In the genomic region with DNA sequence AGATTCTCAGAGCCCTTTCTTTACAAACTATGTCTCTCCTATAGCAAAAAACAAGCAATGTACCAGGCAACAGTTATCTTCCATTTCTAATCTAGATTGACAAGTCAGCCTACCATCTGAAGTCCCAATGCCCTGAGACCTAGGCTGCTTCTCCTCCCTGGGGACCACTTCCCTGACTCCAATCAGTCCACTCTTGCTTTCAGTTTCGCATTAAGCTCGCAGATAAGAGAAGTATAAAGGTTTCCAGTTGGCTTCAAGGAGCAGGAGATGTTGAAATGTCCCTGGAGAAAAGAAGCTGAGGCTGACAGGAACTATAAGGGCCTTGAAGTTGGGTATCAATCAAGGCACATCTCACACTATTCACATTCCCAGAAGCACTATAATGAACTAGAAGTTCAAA, we compare ENCODE assay signal across 8 cellular contexts. TPM values are rescaled to one million over a fixed set of nuclear protein-coding genes. Genes with fewer than 3 reads are reported as not detected.
DNase-seq lines count a peak whose midpoint lies in the region; ATAC-seq and TF ChIP-seq lines count a peak whose summit lies in the region.

No MANE protein-coding gene starts in this region.

- H3K27ac ChIP-seq in BLaER1 treated with 17β-estradiol and CSF1 and Interleukin-3, amounts not matched to agents 10 nM and 100 nM: peak overlapping the region in 9 of 11 experiments; percentile 13 to 78 (median 66); a peak in 16 of 22 replicates
- H3K27ac ChIP-seq in MM.1S (ENCODE audit: low read length): peak overlapping the region; percentile 7; the same call in 1 of the 2 replicates
- H3K27ac ChIP-seq in gastroesophageal sphincter: no peak overlapping the region

- H3K79me2 ChIP-seq in MM.1S (ENCODE audit: low read length): peaks cover 61% of the 10 kb centered on the region

- ATAC-seq in GM21381 (IDR thresholded peaks at IDR 0.05; ENCODE audit: unreplicated experiment) (peak; percentile 78), gastroesophageal sphincter (no peak), HG03439 (IDR thresholded peaks at IDR 0.05; ENCODE audit: unreplicated experiment) (no peak)

- H3K9ac ChIP-seq in BLaER1 treated with 17β-estradiol and CSF1 and Interleukin-3, amounts not matched to agents 10 nM and 100 nM: peak overlapping the region in 4 of 11 experiments; percentile 5 to 44 (median 32); a peak in 3 of 22 replicates
- H3K9ac ChIP-seq in MM.1S (ENCODE audit: low read length): no peak overlapping the region

- 20 to 94% methylated on average over 1 to 2 of the region's 2 CpGs for WGBS in gastroesophageal sphincter (ENCODE audit: low coverage in 1 of 2), 2 donors

- peaks cover 0 to 19% (median 15%) of the 10 kb centered on the region in 11 experiments; a peak in 15 of 22 replicates for H3K9me3 ChIP-seq in BLaER1 treated with 17β-estradiol and CSF1 and Interleukin-3, amounts not matched to agents 10 nM and 100 nM (replicated peaks in 1 of 11)
- H3K9me3 ChIP-seq in MM.1S (replicated peaks; ENCODE audit: insufficient read depth, low read length) (no peaks in the 10 kb centered on the region), gastroesophageal sphincter (no peaks in the 10 kb centered on the region)

- peaks cover 10 to 31% (median 19%) of the 10 kb centered on the region in 10 experiments for H3K4me1 ChIP-seq in BLaER1 treated with 17β-estradiol and CSF1 and Interleukin-3, amounts not matched to agents 10 nM and 100 nM
- H3K4me1 ChIP-seq in MM.1S (ENCODE audit: low read length): peaks cover 10% of the 10 kb centered on the region; the same call in 1 of the 2 replicates
- H3K4me1 ChIP-seq in gastroesophageal sphincter: peaks cover 0 to 25% (median 3%) of the 10 kb centered on the region in 3 donors

- no peak for TF ChIP-seq EP300 in gastroesophageal sphincter (IDR thresholded peaks at IDR 0.05)

- peak overlapping the region; percentile 32 to 80 (median 56) for H3K4me2 ChIP-seq in BLaER1 treated with 17β-estradiol and CSF1 and Interleukin-3, amounts not matched to agents 10 nM and 100 nM
- peak overlapping the region; percentile 13; the same call in 1 of the 2 replicates for H3K4me2 ChIP-seq in MM.1S (ENCODE audit: low read depth, low read length)

- DNase-seq in MM.1S: peak; percentile 27
- DNase-seq in fibroblast of villous mesenchyme (ENCODE audit: low read depth): peak; percentile 84
- DNase-seq in NCI-H748 (lab: John Stamatoyannopoulos, UW; ENCODE audit: unreplicated experiment): no peak
- no peak for DNase-seq in GM03348 (ENCODE audit: low spot score)

- H3K4me3 ChIP-seq in BLaER1 treated with 17β-estradiol and CSF1 and Interleukin-3, amounts not matched to agents 10 nM and 100 nM: no peak overlapping the region
- H3K4me3 ChIP-seq in MM.1S (ENCODE audit: low read length): no peak overlapping the region
- H3K4me3 ChIP-seq in fibroblast of villous mesenchyme (ENCODE audit: low read depth, low read length): peak overlapping the region; percentile 0
- H3K4me3 ChIP-seq in gastroesophageal sphincter: no peak overlapping the region

- TF ChIP-seq CTCF in MM.1S (IDR thresholded peaks at IDR 0.05; ENCODE audit: low read length) (no peak), fibroblast of villous mesenchyme (IDR thresholded peaks at IDR 0.05; ENCODE audit: insufficient read depth, low read depth, low read length) (no peak), gastroesophageal sphincter (IDR thresholded peaks at IDR 0.05) (no peak)

- H3F3A ChIP-seq in MM.1S (ENCODE audit: insufficient read depth, low read length): 0 out of 2 replicates have a peak, but pooled peaks cover 5% of the 10 kb centered on the region

- peaks cover 0 to 75% (median 37%) of the 10 kb centered on the region in 11 experiments; a peak in 14 of 22 replicates for H4K20me1 ChIP-seq in BLaER1 treated with 17β-estradiol and CSF1 and Interleukin-3, amounts not matched to agents 10 nM and 100 nM
- no peaks in the 10 kb centered on the region for H4K20me1 ChIP-seq in MM.1S (ENCODE audit: insufficient read depth, low read length)

- TF ChIP-seq POLR2A in gastroesophageal sphincter (IDR thresholded peaks at IDR 0.05): no peak

- peaks cover 0 to 28% (median 4%) of the 10 kb centered on the region in 11 experiments; a peak in 7 of 22 replicates for H3K36me3 ChIP-seq in BLaER1 treated with 17β-estradiol and CSF1 and Interleukin-3, amounts not matched to agents 10 nM and 100 nM
- H3K36me3 ChIP-seq in MM.1S (replicated peaks; ENCODE audit: insufficient read depth, low read length) (no peaks in the 10 kb centered on the region), gastroesophageal sphincter (no peaks in the 10 kb centered on the region)

- H2AFZ ChIP-seq in MM.1S (ENCODE audit: low read length): no peak overlapping the region

- no peaks in the 10 kb centered on the region for H3K9me2 ChIP-seq in MM.1S (replicated peaks; ENCODE audit: insufficient read depth, low read length)

- no peaks in the 10 kb centered on the region for H3K27me3 ChIP-seq in BLaER1 treated with 17β-estradiol and CSF1 and Interleukin-3, amounts not matched to agents 10 nM and 100 nM
- no peaks in the 10 kb centered on the region for H3K27me3 ChIP-seq in MM.1S (replicated peaks; ENCODE audit: insufficient read depth, low read length)
- H3K27me3 ChIP-seq in gastroesophageal sphincter: no peaks in the 10 kb centered on the region

RNA-seq across cellular contexts. Expression of a gene that starts 32.3 kb away (rescaled TPM):
- total RNA-seq in fibroblast of villous mesenchyme: 12.2 and 22.0 TPM in 2 replicates
- total RNA-seq in gastroesophageal sphincter: 10 to 100 TPM; 13.7 to 19.2 (median 13.8) TPM

RNA-seq across cellular contexts. Expression of a gene that starts 32.5 kb away (rescaled TPM):
- total RNA-seq in fibroblast of villous mesenchyme (25.8 and 37.1 TPM in 2 replicates), gastroesophageal sphincter (10 to 100 TPM; 18.3 to 35.0 (median 25.6) TPM)

Comparison
In these comparisons a context has a peak if more than half of its experiments do, and no peak if none do; other contexts are left out.
1. H3K27ac ChIP-seq: peak in BLaER1 treated with 17β-estradiol and CSF1 and Interleukin-3, amounts not matched to agents 10 nM and 100 nM (9 of 11) and MM.1S (single experiment); none in gastroesophageal sphincter (0 of 4).
2. DNase-seq: peak in MM.1S (single experiment) and fibroblast of villous mesenchyme (single experiment); none in NCI-H748 (single experiment) and GM03348 (single experiment).